Comparison of ENCODE assay signal across 13 cellular contexts in genomic region chr14:47676301-47676617, GRCh38. TPM values are rescaled to one million over a fixed set of nuclear protein-coding genes. Genes with fewer than 3 reads are reported as not detected.
DNase-seq lines count a peak whose midpoint lies in the region; ATAC-seq and TF ChIP-seq lines count a peak whose summit lies in the region.
"Had no signal": no experiment of that assay in that cellular context is flagged by ENCODE, and none has a peak within 500 bp of the region (broad histone marks: within the 10 kb centered on the region; RNA-seq: fewer than 3 reads in every experiment).

No MANE protein-coding gene starts in this region.

- H3K36me3 Mint-ChIP-seq in glutamatergic neuron (ENCODE audit: unreplicated experiment): no peaks in the 10 kb centered on the region

- H3K27ac ChIP-seq in tibial nerve: no peak overlapping the region
- H3K27ac ChIP-seq: colonic mucosa, pancreas had no signal

- peaks cover 1% of the 10 kb centered on the region for H3K4me1 Mint-ChIP-seq in glutamatergic neuron (ENCODE audit: low read depth, unreplicated experiment)
- H3K4me1 Mint-ChIP-seq: activated T-helper 17 cell treated with anti-CD3 and anti-CD28 coated beads, Interleukin-2, amount 50 U/mL, for 72 hours had no signal

- H3K4me3 Mint-ChIP-seq in glutamatergic neuron (ENCODE audit: unreplicated experiment): peak overlapping the region; percentile 94
- H3K4me3 Mint-ChIP-seq: activated T-helper 17 cell treated with anti-CD3 and anti-CD28 coated beads, Interleukin-2, amount 50 U/mL, for 72 hours had no signal

- H3K4me1 ChIP-seq in NT2/D1 (ENCODE audit: insufficient read depth, insufficient read length) (no peaks in the 10 kb centered on the region), tibial nerve (peaks cover 0 to 28% (median 0%) of the 10 kb centered on the region in 4 donors)
- H3K4me1 ChIP-seq: colonic mucosa, pancreas had no signal

- no peak for ATAC-seq in HG02610 (IDR thresholded peaks at IDR 0.05; ENCODE audit: unreplicated experiment)
- ATAC-seq: activated T-helper 17 cell treated with anti-CD3 and anti-CD28 coated beads, Interleukin-2, amount 50 U/mL, for 72 hours had no signal

- H3K36me3 ChIP-seq in NT2/D1 (ENCODE audit: insufficient read depth, insufficient read length, low read length): no peaks in the 10 kb centered on the region
- no peaks in the 10 kb centered on the region for H3K36me3 ChIP-seq in tibial nerve
- H3K36me3 ChIP-seq: colonic mucosa, pancreas had no signal

- H3K9me3 Mint-ChIP-seq in glutamatergic neuron (ENCODE audit: unreplicated experiment): peaks cover 7% of the 10 kb centered on the region
- H3K9me3 Mint-ChIP-seq: activated T-helper 17 cell treated with anti-CD3 and anti-CD28 coated beads, Interleukin-2, amount 50 U/mL, for 72 hours had no signal

- 1 to 7% methylated on average over 16 of the region's 16 CpGs for WGBS in tibial nerve, 2 donors

- peak; percentile 4 for DNase-seq in NCI-H1092 treated with DMSO at 0.1 percent for 48 hours (lab: John Stamatoyannopoulos, UW)
- DNase-seq in NCI-H1092 (lab: John Stamatoyannopoulos, UW): no peak
- no peak for DNase-seq in NT2/D1 (ENCODE audit: low read depth, low spot score)
- no peak for DNase-seq in glutamatergic neuron
- no peak for DNase-seq in retinal pigment epithelial cell (ENCODE audit: low read depth)
- DNase-seq in tibial nerve (ENCODE audit: low spot score in 2 of 2): no peak
- DNase-seq in HCEC 1CT: no peak
- DNase-seq: colonic mucosa; NCI-H446; stimulated activated CD4-positive, alpha-beta T cell treated with anti-CD3 and anti-CD28 coated beads, Interleukin-2, amount 100 ng/mL, for 48 hours had no signal

- H3K27me3 ChIP-seq in NT2/D1 (ENCODE audit: insufficient read depth, insufficient read length) (peaks cover 59% of the 10 kb centered on the region), tibial nerve (peaks cover 0 to 51% of the 10 kb centered on the region in 2 donors)

- TF ChIP-seq CTCF in glutamatergic neuron (IDR thresholded peaks at IDR 0.05; ENCODE audit: partially characterized antibody, unreplicated experiment) (no peak), retinal pigment epithelial cell (conservative IDR thresholded peaks at IDR 0.05; ENCODE audit: low read depth, low read length) (no peak), tibial nerve (IDR thresholded peaks at IDR 0.05) (no peak)

- H3K27me3 Mint-ChIP-seq in glutamatergic neuron (ENCODE audit: unreplicated experiment): peaks cover 6% of the 10 kb centered on the region

- H3K27ac Mint-ChIP-seq in glutamatergic neuron (ENCODE audit: unreplicated experiment): no peak overlapping the region
- H3K27ac Mint-ChIP-seq: activated T-helper 17 cell treated with anti-CD3 and anti-CD28 coated beads, Interleukin-2, amount 50 U/mL, for 72 hours had no signal

- H3K9me3 ChIP-seq in NT2/D1 (ENCODE audit: insufficient read depth, low read length) (no peaks in the 10 kb centered on the region), tibial nerve (no peaks in the 10 kb centered on the region)
- H3K9me3 ChIP-seq: colonic mucosa, pancreas had no signal

- peak overlapping the region; percentile 63 for H3K4me3 ChIP-seq in NT2/D1 (ENCODE audit: insufficient read length, low read depth)
- H3K4me3 ChIP-seq in retinal pigment epithelial cell (ENCODE audit: low read length): peak overlapping the region; percentile 48
- peak overlapping the region in 2 of 4 donors; percentile 19 to 43 for H3K4me3 ChIP-seq in tibial nerve
- H3K4me3 ChIP-seq: colonic mucosa had no signal

- TF ChIP-seq POLR2A in tibial nerve (IDR thresholded peaks at IDR 0.05): no peak

- peak overlapping the region; percentile 70 for H3K9ac ChIP-seq in NT2/D1 (ENCODE audit: insufficient read length, low read depth)

- TF ChIP-seq EP300 in tibial nerve (IDR thresholded peaks at IDR 0.05): no peak

RNA-seq across cellular contexts. Expression of gene MDGA2, which starts 0.9 kb away (rescaled TPM):
- total RNA-seq in glutamatergic neuron (ENCODE audit: unreplicated experiment) (0.39 TPM), tibial nerve (under 1 TPM in 1 of 4 donors, not detected in 3; under 0.01 TPM)
- total RNA-seq: activated T-helper 17 cell treated with anti-CD3 and anti-CD28 coated beads, Interleukin-2, amount 50 U/mL, for 72 hours; colonic mucosa; pancreas had no signal
